20 cellular contexts compared by ENCODE assay signal in genomic region chr1:180566048-180566447, GRCh38. TPM values are rescaled to one million over a fixed set of nuclear protein-coding genes. Genes with fewer than 3 reads are reported as not detected.
"Had no signal": no experiment of that assay in that cellular context is flagged by ENCODE, and none has a peak within 500 bp of the region (broad histone marks: within the 10 kb centered on the region; RNA-seq: fewer than 3 reads in every experiment).

No MANE protein-coding gene starts in this region.

- H3K9me3 ChIP-seq: left lung, mucosa of descending colon, ovary, tibial nerve had no signal

- ATAC-seq: activated CD8-positive, alpha-beta memory T cell treated with anti-CD3 and anti-CD28 coated beads, Interleukin-2, amount 10 ng/mL, durations not matched to agents 7 days and 5 days; effector memory CD8-positive, alpha-beta T cell; left lung; mucosa of descending colon; stimulated activated naive CD8-positive, alpha-beta T cell treated with anti-CD3 and anti-CD28 coated beads, Interleukin-15, Interleukin-2, amounts not matched to agents 100 U/mL and 50 U/mL, for 24 hours; T-cell had no signal

- H3K4me1 ChIP-seq: left lung, tibial nerve had no signal

- FAIRE-seq: keratinocyte, urothelium cell line had no signal

- H3K4me3 ChIP-seq: left lung, mucosa of descending colon, ovary, tibial nerve had no signal

- H3K27me3 ChIP-seq: left lung, ovary, tibial nerve had no signal

- DNase-seq: activated CD4-positive, alpha-beta memory T cell treated with anti-CD3 and anti-CD28 coated beads, Interleukin-2, amount 10 ng/mL, durations not matched to agents 7 days and 5 days; activated CD4-positive, alpha-beta T cell treated with anti-CD3 and anti-CD28 coated beads for 48 hours; activated CD4-positive, CD25-positive, alpha-beta regulatory T cell; activated CD8-positive, alpha-beta memory T cell treated with anti-CD3 and anti-CD28 coated beads, Interleukin-2, amount 10 ng/mL, durations not matched to agents 7 days and 5 days; activated naive CD8-positive, alpha-beta T cell treated with anti-CD3 and anti-CD28 coated beads for 36 hours; amniotic stem cell; effector memory CD8-positive, alpha-beta T cell; foreskin fibroblast; left lung; mesenchymal stem cell; mucosa of descending colon; naive B cell; ovary; stimulated activated naive CD8-positive, alpha-beta T cell treated with anti-CD3 and anti-CD28 coated beads, Interleukin-15, Interleukin-2, amounts not matched to agents 100 U/mL and 50 U/mL, for 24 hours; T-cell had no signal

- H3K27ac ChIP-seq: epithelial cell of prostate, ovary, tibial nerve had no signal

- H3K36me3 ChIP-seq: left lung, ovary, tibial nerve had no signal

RNA-seq across cellular contexts. Expression of gene OVAAL, which starts 7.3 kb away (rescaled TPM):
- total RNA-seq: activated CD4-positive, alpha-beta memory T cell treated with anti-CD3 and anti-CD28 coated beads, Interleukin-2, amount 10 ng/mL, durations not matched to agents 7 days and 5 days; activated CD8-positive, alpha-beta memory T cell treated with anti-CD3 and anti-CD28 coated beads, Interleukin-2, amount 10 ng/mL, durations not matched to agents 7 days and 5 days; activated naive CD8-positive, alpha-beta T cell treated with anti-CD3 and anti-CD28 coated beads for 36 hours; dermis microvascular lymphatic vessel endothelial cell; left lung; mucosa of descending colon; ovary; T-cell; tibial nerve had no signal
- polyA plus RNA-seq: keratinocyte, ovary had no signal
